In genomic region chr12:64835926-64836325, GRCh38 we compare ENCODE assay signal across 25 cellular contexts.
"Had no signal": no experiment of that assay in that cellular context is flagged by ENCODE, and none has a peak within 500 bp of the region (broad histone marks: within the 10 kb centered on the region; RNA-seq: fewer than 3 reads in every experiment).

No MANE protein-coding gene starts in this region.

- H3K4me3 Mint-ChIP-seq: activated CD4-positive, alpha-beta memory T cell treated with anti-CD3 and anti-CD28 coated beads, Interleukin-2, amount 10 ng/mL, durations not matched to agents 7 days and 5 days; activated CD4-positive, alpha-beta T cell treated with anti-CD3 and anti-CD28 coated beads for 36 hours; activated naive CD4-positive, alpha-beta T cell treated with anti-CD3 and anti-CD28 coated beads for 36 hours; activated naive CD8-positive, alpha-beta T cell treated with anti-CD3 and anti-CD28 coated beads for 36 hours; activated T-helper 17 cell treated with anti-CD3 and anti-CD28 coated beads, Interleukin-2, amount 50 U/mL, for 72 hours; T-cell had no signal

- FAIRE-seq: colon, TTC549 had no signal

- H3K4me1 Mint-ChIP-seq: activated CD4-positive, alpha-beta memory T cell treated with anti-CD3 and anti-CD28 coated beads, Interleukin-2, amount 10 ng/mL, durations not matched to agents 7 days and 5 days; activated CD4-positive, alpha-beta T cell treated with anti-CD3 and anti-CD28 coated beads for 36 hours; activated naive CD8-positive, alpha-beta T cell treated with anti-CD3 and anti-CD28 coated beads for 36 hours; activated T-helper 17 cell treated with anti-CD3 and anti-CD28 coated beads, Interleukin-2, amount 50 U/mL, for 72 hours; T-cell had no signal

- H3K27ac ChIP-seq: PC-9, SK-N-MC had no signal

- H3K27ac Mint-ChIP-seq: activated CD4-positive, alpha-beta memory T cell treated with anti-CD3 and anti-CD28 coated beads, Interleukin-2, amount 10 ng/mL, durations not matched to agents 7 days and 5 days; activated CD4-positive, alpha-beta T cell treated with anti-CD3 and anti-CD28 coated beads for 36 hours; activated naive CD4-positive, alpha-beta T cell treated with anti-CD3 and anti-CD28 coated beads for 36 hours; activated naive CD8-positive, alpha-beta T cell treated with anti-CD3 and anti-CD28 coated beads for 36 hours; activated T-helper 17 cell treated with anti-CD3 and anti-CD28 coated beads, Interleukin-2, amount 50 U/mL, for 72 hours; T-cell had no signal

- H3K36me3 Mint-ChIP-seq: T-cell had no signal

- ATAC-seq: activated CD4-positive, alpha-beta T cell treated with anti-CD3 and anti-CD28 coated beads for 36 hours; activated T-helper 17 cell treated with anti-CD3 and anti-CD28 coated beads, Interleukin-2, amount 50 U/mL, for 72 hours; T-cell had no signal

- DNase-seq: activated CD4-positive, alpha-beta memory T cell treated with anti-CD3 and anti-CD28 coated beads, Interleukin-2, amount 10 ng/mL, durations not matched to agents 7 days and 5 days; activated CD4-positive, alpha-beta T cell treated with anti-CD3 and anti-CD28 coated beads for 36 hours; activated CD4-positive, alpha-beta T cell treated with anti-CD3 and anti-CD28 coated beads, Interleukin-2, amount 50 U/mL, for 1 hour; activated gamma-delta T cell; activated naive CD4-positive, alpha-beta T cell treated with anti-CD3 and anti-CD28 coated beads for 36 hours; activated naive CD8-positive, alpha-beta T cell treated with anti-CD3 and anti-CD28 coated beads for 36 hours; activated T-cell treated with anti-CD3 and anti-CD28 coated beads for 4 hours; activated T-cell treated with anti-CD3 and anti-CD28 coated beads, Interleukin-2, amount 50 U/mL, for 48 hours; cerebellar nuclear complex; Kasumi-1; MV-4-11; NCI-H1105; NCI-H1436 treated with DMSO at 0.1 percent for 48 hours; NCI-H187; NCI-H2081 treated with DMSO at 0.1 percent for 48 hours; NCI-H446; NCI-H524; PC-9; T-cell; T-helper 2 cell; T1000 had no signal

- H3K9me3 Mint-ChIP-seq: activated CD4-positive, alpha-beta memory T cell treated with anti-CD3 and anti-CD28 coated beads, Interleukin-2, amount 10 ng/mL, durations not matched to agents 7 days and 5 days; activated naive CD4-positive, alpha-beta T cell treated with anti-CD3 and anti-CD28 coated beads for 36 hours; activated T-helper 17 cell treated with anti-CD3 and anti-CD28 coated beads, Interleukin-2, amount 50 U/mL, for 72 hours; T-cell had no signal
